ENCODE assay signal across 1 cellular context in the genomic region with DNA sequence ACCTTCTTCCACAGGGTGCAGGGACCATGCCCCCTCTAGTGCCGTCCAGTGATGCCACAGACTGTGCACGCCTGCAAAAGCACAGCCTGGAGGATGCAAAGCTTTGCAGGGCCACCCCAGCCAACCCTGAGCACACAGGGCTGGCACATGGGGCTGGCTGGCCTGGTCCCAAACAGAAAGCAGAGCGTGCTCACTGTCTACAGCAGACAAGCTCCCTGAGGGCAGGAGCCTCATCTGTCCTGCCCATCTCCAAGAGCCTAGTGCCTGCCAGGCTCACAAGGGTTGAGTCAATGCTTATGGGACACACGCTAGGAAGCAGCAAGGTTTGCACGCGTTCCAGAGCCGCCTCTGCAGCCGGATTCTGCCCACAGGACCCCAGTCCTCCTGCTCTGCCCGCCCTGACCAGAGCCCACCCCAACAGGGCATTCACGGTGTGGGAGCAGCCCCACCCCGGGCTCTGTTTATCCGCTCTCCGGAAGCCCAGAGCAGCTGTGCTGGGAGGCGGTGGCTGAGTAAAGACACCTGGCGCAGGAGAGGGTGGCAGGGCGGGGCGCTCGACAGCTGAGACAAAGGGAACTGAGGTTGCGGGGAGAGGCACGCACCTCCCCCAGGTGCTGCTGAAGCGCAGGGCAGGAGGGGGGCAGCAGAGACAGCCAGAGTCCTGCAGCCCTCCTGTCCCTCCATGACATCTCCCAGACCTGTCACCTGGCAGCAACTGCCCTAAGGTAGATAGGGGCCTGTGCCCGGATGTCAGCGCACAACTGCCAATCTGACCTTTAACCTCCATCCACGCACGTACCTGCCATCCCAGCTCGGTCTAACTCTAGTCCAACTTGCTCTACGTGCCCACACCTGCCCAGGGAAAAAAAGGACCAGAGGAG.
TF ChIP-seq lines count a peak whose summit lies in the region.

No MANE protein-coding gene starts in this region.

TF ChIP-seq in endothelial cell of umbilical vein, 7 proteins besides CTCF, POLR2A, EP300 and RAD21 (continued from another document):
- TF ChIP-seq GATA2 (IDR thresholded peaks at IDR 0.05; ENCODE audit: insufficient read depth, insufficient read length, low read depth, low read length), result no peak
